In genomic region chr12:3315201-3315661, GRCh38 we compare ENCODE assay signal across 1 cellular context.
TF ChIP-seq lines count a peak whose summit lies in the region.

No MANE protein-coding gene starts in this region.

TF ChIP-seq in H1, 55 proteins besides CTCF, POLR2A, EP300 and RAD21 (continued from another document):
- TF ChIP-seq CHD7 (IDR thresholded peaks at IDR 0.05; ENCODE audit: insufficient replicate concordance, low read length) (no peak), USF2 (IDR thresholded peaks at IDR 0.05; ENCODE audit: low read length) (no peak), BCL11A (IDR thresholded peaks at IDR 0.05; ENCODE audit: low read depth in 2 of 2, low read length in 2 of 2) (no peak), POLR2AphosphoS5 (IDR thresholded peaks at IDR 0.05; ENCODE audit: low read depth, low read length) (no peak), RNF2 (IDR thresholded peaks at IDR 0.05; ENCODE audit: borderline replicate concordance, low read depth, low read length, missing control alignments, poor library complexity, severe bottlenecking) (no peak)
